ENCODE assay signal across 20 cellular contexts in genomic region chr5:66517361-66517760, GRCh38.
"Had no signal": no experiment of that assay in that cellular context is flagged by ENCODE, and none has a peak within 500 bp of the region (broad histone marks: within the 10 kb centered on the region; RNA-seq: fewer than 3 reads in every experiment).

No MANE protein-coding gene starts in this region.

- H3K36me3 ChIP-seq: left lung, spleen, thoracic aorta had no signal

- H3K27ac Mint-ChIP-seq: activated CD4-positive, alpha-beta T cell treated with anti-CD3 and anti-CD28 coated beads, Interleukin-2, amount 10 ng/mL, durations not matched to agents 24 days and 14 days; activated CD8-positive, alpha-beta memory T cell treated with anti-CD3 and anti-CD28 coated beads, Interleukin-2, amount 10 ng/mL, durations not matched to agents 7 days and 5 days; activated CD8-positive, alpha-beta T cell treated with anti-CD3 and anti-CD28 coated beads for 36 hours; activated naive CD4-positive, alpha-beta T cell treated with anti-CD3 and anti-CD28 coated beads, Interleukin-2, amount 10 ng/mL, durations not matched to agents 7 days and 5 days; dendritic cell treated with granulocyte-macrophage colony-stimulating factor and Interleukin-4, amounts not matched to agents 40 ng/mL and 50 ng/mL, for 4 days; type B pancreatic cell had no signal

- ATAC-seq: activated CD4-positive, CD25-positive, alpha-beta regulatory T cell treated with anti-CD3 and anti-CD28 coated beads, Interleukin-2, amount 50 U/mL, for 24 hours; activated CD8-positive, alpha-beta memory T cell treated with anti-CD3 and anti-CD28 coated beads, Interleukin-2, amount 10 ng/mL, durations not matched to agents 7 days and 5 days; activated CD8-positive, alpha-beta T cell treated with anti-CD3 and anti-CD28 coated beads for 36 hours had no signal

- DNase-seq: activated CD4-positive, alpha-beta T cell treated with anti-CD3 and anti-CD28 coated beads, Interleukin-2, amount 10 ng/mL, durations not matched to agents 24 days and 14 days; activated CD8-positive, alpha-beta memory T cell treated with anti-CD3 and anti-CD28 coated beads, Interleukin-2, amount 10 ng/mL, durations not matched to agents 7 days and 5 days; activated CD8-positive, alpha-beta T cell treated with anti-CD3 and anti-CD28 coated beads for 36 hours; activated effector memory CD4-positive, alpha-beta T cell treated with anti-CD3 and anti-CD28 coated beads, Interleukin-2, amount 50 U/mL, for 16 hours; activated naive CD4-positive, alpha-beta T cell treated with anti-CD3 and anti-CD28 coated beads, Interleukin-2, amount 10 ng/mL, durations not matched to agents 7 days and 5 days; activated T-cell treated with anti-CD3 and anti-CD28 coated beads for 4 hours; effector CD8-positive, alpha-beta T cell; foreskin melanocyte; kidney glomerular epithelial cell; left lung; naive B cell; occipital lobe; posterior cingulate gyrus; spleen; stimulated activated CD4-positive, alpha-beta T cell treated with anti-CD3 and anti-CD28 coated beads, Interleukin-4, amount 100 ng/mL, for 1 hour; stimulated activated naive CD4-positive, alpha-beta T cell treated with Interleukin-2 at 50 U/mL for 16 hours had no signal

- H3K4me1 ChIP-seq: left lung had no signal

- H3K27me3 ChIP-seq: left lung, spleen had no signal

- H3K4me3 Mint-ChIP-seq: activated CD4-positive, alpha-beta T cell treated with anti-CD3 and anti-CD28 coated beads, Interleukin-2, amount 10 ng/mL, durations not matched to agents 24 days and 14 days; activated CD8-positive, alpha-beta memory T cell treated with anti-CD3 and anti-CD28 coated beads, Interleukin-2, amount 10 ng/mL, durations not matched to agents 7 days and 5 days; activated CD8-positive, alpha-beta T cell treated with anti-CD3 and anti-CD28 coated beads for 36 hours; activated naive CD4-positive, alpha-beta T cell treated with anti-CD3 and anti-CD28 coated beads, Interleukin-2, amount 10 ng/mL, durations not matched to agents 7 days and 5 days; dendritic cell treated with granulocyte-macrophage colony-stimulating factor and Interleukin-4, amounts not matched to agents 40 ng/mL and 50 ng/mL, for 4 days; type B pancreatic cell had no signal

- H3K4me1 Mint-ChIP-seq: activated CD4-positive, alpha-beta T cell treated with anti-CD3 and anti-CD28 coated beads, Interleukin-2, amount 10 ng/mL, durations not matched to agents 24 days and 14 days; activated CD8-positive, alpha-beta memory T cell treated with anti-CD3 and anti-CD28 coated beads, Interleukin-2, amount 10 ng/mL, durations not matched to agents 7 days and 5 days; activated naive CD4-positive, alpha-beta T cell treated with anti-CD3 and anti-CD28 coated beads, Interleukin-2, amount 10 ng/mL, durations not matched to agents 7 days and 5 days had no signal

- H3K27me3 Mint-ChIP-seq: activated CD8-positive, alpha-beta T cell treated with anti-CD3 and anti-CD28 coated beads for 36 hours; activated naive CD4-positive, alpha-beta T cell treated with anti-CD3 and anti-CD28 coated beads, Interleukin-2, amount 10 ng/mL, durations not matched to agents 7 days and 5 days; dendritic cell treated with granulocyte-macrophage colony-stimulating factor and Interleukin-4, amounts not matched to agents 40 ng/mL and 50 ng/mL, for 4 days; naive B cell had no signal

- H3K27ac ChIP-seq: left lung, thoracic aorta had no signal

- H3K36me3 Mint-ChIP-seq: activated CD8-positive, alpha-beta memory T cell treated with anti-CD3 and anti-CD28 coated beads, Interleukin-2, amount 10 ng/mL, durations not matched to agents 7 days and 5 days; type B pancreatic cell had no signal

- H3K4me3 ChIP-seq: left lung, spleen, thoracic aorta had no signal
